Comparison of ENCODE assay signal across 8 cellular contexts in genomic region chr1:157073944-157074685, GRCh38. TPM values are rescaled to one million over a fixed set of nuclear protein-coding genes. Genes with fewer than 3 reads are reported as not detected.
DNase-seq lines count a peak whose midpoint lies in the region; ATAC-seq, FAIRE-seq and TF ChIP-seq lines count a peak whose summit lies in the region.

No MANE protein-coding gene starts in this region.

- FAIRE-seq in bronchial epithelial cell (lab: Jason Lieb, UNC) = no peak

- H3K4me1 ChIP-seq in SK-N-SH (ENCODE audit: control insufficient read depth in 1 of 2, insufficient read depth in 2 of 2, low read depth in 1 of 2, low read length in 1 of 2) = peaks cover 0 to 8% of the 10 kb centered on the region in 2 experiments; a peak in 2 of 4 replicates

- H2AFZ ChIP-seq in SK-N-SH (ENCODE audit: low read depth) = peak overlapping the region; percentile 29; the same call in 1 of the 2 replicates

- 82% methylated on average over 7 of the region's 35 CpGs for WGBS in SK-N-SH (ENCODE audit: low lambda C conversion rate)

- H3K9ac ChIP-seq in SK-N-SH = no peak overlapping the region

- POLR2A ChIA-PET in SK-N-SH (lab: Yijun Ruan, JAX) = interaction anchor here (1.6 kb wide), 1 partner anchor 160 kb away, joined by 3 read pairs; no protein-coding TSS in a partner anchor

- peak overlapping the region; percentile 37 for H3K4me2 ChIP-seq in SK-N-SH

- ATAC-seq in HG02973 (IDR thresholded peaks at IDR 0.05; ENCODE audit: unreplicated experiment) = no peak
- ATAC-seq in activated CD4-positive, CD25-positive, alpha-beta regulatory T cell treated with anti-CD3 and anti-CD28 coated beads, Interleukin-2, amount 50 U/mL, for 24 hours = no peak

- TF ChIP-seq CTCF in SK-N-SH (IDR thresholded peaks at IDR 0.05) (peak; percentile 57), bronchial epithelial cell (IDR thresholded peaks at IDR 0.05; ENCODE audit: insufficient read depth, low read length, severe bottlenecking) (peak; percentile 79), kidney epithelial cell (IDR thresholded peaks at IDR 0.05; ENCODE audit: insufficient read depth, low read length, poor library complexity, severe bottlenecking) (peak; percentile 57)

- CTCF ChIA-PET in SK-N-SH (lab: Yijun Ruan, JAX) = interaction anchor here (0.6 to 2.8 kb wide), 22 partner anchors 9 to 214 kb away, joined by 3 to 20 read pairs (median 4); partner anchors contain the start of genes ETV3 and NTRK1

- H3K4me3 ChIP-seq in SK-N-SH (ENCODE audit: low read depth in 2 of 2, low read length in 1 of 2) (peak overlapping the region in 1 of 2 experiments; percentile 19; a peak in 1 of 4 replicates), bronchial epithelial cell (ENCODE audit: low read depth, low read length) (no peak overlapping the region), kidney epithelial cell (ENCODE audit: low read depth, low read length) (no peak overlapping the region)

- H4K20me1 ChIP-seq in SK-N-SH (ENCODE audit: insufficient read depth) = no peaks in the 10 kb centered on the region

- no peaks in the 10 kb centered on the region for H3F3A ChIP-seq in SK-N-SH (replicated peaks; ENCODE audit: insufficient read depth)

- H3K9me2 ChIP-seq in SK-N-SH = no peaks in the 10 kb centered on the region

- TF ChIP-seq EP300 in SK-N-SH (IDR thresholded peaks at IDR 0.05; ENCODE audit: borderline replicate concordance in 1 of 2, low read depth in 1 of 2, low read length in 1 of 2) = no peak

- no peak overlapping the region for H3K27ac ChIP-seq in SK-N-SH (ENCODE audit: low read depth in 2 of 2, low read length in 1 of 2)

- H3K79me2 ChIP-seq in SK-N-SH (ENCODE audit: insufficient read depth) = no peaks in the 10 kb centered on the region

- H3K36me3 ChIP-seq in SK-N-SH (replicated peaks in 1 of 2; ENCODE audit: control insufficient read depth in 1 of 2, insufficient read depth in 2 of 2, low read length in 1 of 2) = no peaks in the 10 kb centered on the region
- no peaks in the 10 kb centered on the region for H3K36me3 ChIP-seq in bronchial epithelial cell (ENCODE audit: control insufficient read depth, insufficient read depth, low read length)
- H3K36me3 ChIP-seq in kidney epithelial cell (ENCODE audit: control insufficient read depth, insufficient read depth, low read length) = no peaks in the 10 kb centered on the region

- peak; percentile 62 for TF ChIP-seq RAD21 in SK-N-SH (IDR thresholded peaks at IDR 0.05; ENCODE audit: low read length)

- DNase-seq in DMS153 treated with DMSO at 0.1 percent for 48 hours (lab: John Stamatoyannopoulos, UW; ENCODE audit: unreplicated experiment) (peak; percentile 61), KBM-7 (peak; percentile 76), SK-N-SH (peak; percentile 67), bronchial epithelial cell (ENCODE audit: low read depth) (peak; percentile 69), kidney epithelial cell (ENCODE audit: low read depth) (peak; percentile 10)
- DNase-seq in stimulated activated CD4-positive, alpha-beta T cell treated with anti-CD3 and anti-CD28 coated beads, Interleukin-4, amount 100 ng/mL, for 1 hour = peak; percentile 22

- H3K9me3 ChIP-seq in SK-N-SH = no peaks in the 10 kb centered on the region

- in situ Hi-C loops in KBM-7 (cut with MboI; ENCODE audit: low pct_unique_long_range_greater_than_20kb, low sequenced_read_pairs) = no loop called here

- H3K27me3 ChIP-seq in SK-N-SH (ENCODE audit: insufficient read depth) = peaks cover 12% of the 10 kb centered on the region; the same call in 1 of the 2 replicates
- H3K27me3 ChIP-seq in bronchial epithelial cell (ENCODE audit: control insufficient read depth, insufficient read depth, low read length) = no peaks in the 10 kb centered on the region
- H3K27me3 ChIP-seq in kidney epithelial cell (ENCODE audit: control insufficient read depth, insufficient read depth, low read length) = peaks cover 8% of the 10 kb centered on the region

TF ChIP-seq in SK-N-SH, 30 proteins besides CTCF, POLR2A, EP300 and RAD21:
- TF ChIP-seq FOXM1 (IDR thresholded peaks at IDR 0.05; ENCODE audit: low read depth) (no peak), SMC3 (IDR thresholded peaks at IDR 0.05; ENCODE audit: low read depth, low read length) (peak; percentile 47), EZH2phosphoT487 (IDR thresholded peaks at IDR 0.05; ENCODE audit: borderline replicate concordance, low read depth) (no peak), USF2 (IDR thresholded peaks at IDR 0.05; ENCODE audit: borderline replicate concordance, low read depth, low read length) (no peak), ELF1 (IDR thresholded peaks at IDR 0.05) (no peak), FOXJ3 (CRISPR knock-in tag; IDR thresholded peaks at IDR 0.05) (no peak), USF1 (IDR thresholded peaks at IDR 0.05; ENCODE audit: borderline replicate concordance, low read depth) (no peak)

RNA-seq across cellular contexts. Expression of gene ETV3L, which starts 25.5 kb away (rescaled TPM):
- polyA plus RNA-seq in SK-N-SH (2012; rRNA removed) = not detected in 2 replicates
- not detected in 2 replicates for polyA plus RNA-seq in SK-N-SH (2012; cell fraction: cytosol; rRNA removed)
- not detected in 2 replicates for polyA plus RNA-seq in SK-N-SH (2012; cell fraction: nucleus; rRNA removed)
- total RNA-seq in bronchial epithelial cell (not detected in 2 replicates), kidney epithelial cell (not detected in 2 replicates)

RNA-seq across cellular contexts. Expression of gene ARHGEF11, which starts 28.6 kb away (rescaled TPM):
- 16.8 and 19.0 TPM in 2 replicates for polyA plus RNA-seq in SK-N-SH (2012; rRNA removed)
- polyA plus RNA-seq in SK-N-SH (2012; cell fraction: cytosol; rRNA removed) = 7.6 and 11.5 TPM in 2 replicates
- 42.4 and 42.7 TPM in 2 replicates for polyA plus RNA-seq in SK-N-SH (2012; cell fraction: nucleus; rRNA removed)
- total RNA-seq in bronchial epithelial cell (12.4 and 22.3 TPM in 2 replicates), kidney epithelial cell (26.4 and 29.2 TPM in 2 replicates)

Comparison
In these comparisons a context has a peak if more than half of its experiments do, and no peak if none do; other contexts are left out.
1. DNase-seq: peak in every context shown above with its lines; median percentile 76 in KBM-7; 69 in bronchial epithelial cell; 67 in SK-N-SH; 61 in DMS153 treated with DMSO at 0.1 percent for 48 hours; 22 in stimulated activated CD4-positive, alpha-beta T cell treated with anti-CD3 and anti-CD28 coated beads, Interleukin-4, amount 100 ng/mL, for 1 hour; 10 in kidney epithelial cell.